8 cellular contexts compared by ENCODE assay signal in the genomic region with DNA sequence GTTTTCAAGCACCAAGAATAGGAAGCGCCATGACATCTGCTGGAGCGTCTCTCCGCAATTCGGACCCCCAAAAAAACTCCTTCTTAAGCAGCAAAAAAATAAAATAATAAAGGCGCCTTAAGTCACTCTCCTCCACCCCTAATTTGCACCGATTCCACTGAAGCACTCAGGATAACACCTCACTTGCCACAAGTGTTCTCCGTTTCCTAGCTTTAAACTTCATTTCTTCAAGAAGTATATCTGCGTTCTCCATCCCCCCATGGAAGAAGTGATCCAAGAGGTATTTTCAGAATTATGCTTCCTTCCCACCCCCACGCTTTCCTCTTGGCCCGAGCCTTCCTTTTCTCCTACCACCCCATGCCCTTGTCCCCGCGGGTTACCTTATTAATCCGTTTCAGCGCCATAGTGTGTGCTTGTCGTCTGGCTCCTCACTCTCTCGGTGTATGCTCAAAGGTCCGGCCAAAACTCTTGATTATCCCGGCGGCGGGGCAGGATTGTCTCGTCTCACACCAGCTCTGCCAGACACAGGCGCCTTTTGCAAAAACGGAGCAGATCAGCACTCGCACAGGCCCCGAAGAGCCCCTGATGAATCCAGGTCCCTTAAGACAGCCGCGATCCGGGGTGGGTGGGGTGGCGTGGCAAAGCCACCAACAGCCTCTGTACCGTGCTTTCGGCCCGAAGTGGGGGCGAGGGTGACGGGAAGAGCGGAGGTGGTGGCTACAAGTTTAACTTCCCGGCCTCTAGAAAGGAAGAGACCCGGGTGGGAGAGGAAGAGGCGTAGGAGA. TPM values are rescaled to one million over a fixed set of nuclear protein-coding genes. Genes with fewer than 3 reads are reported as not detected.
DNase-seq lines count a peak whose midpoint lies in the region; ATAC-seq and TF ChIP-seq lines count a peak whose summit lies in the region.

No MANE protein-coding gene starts in this region.

- H3K9ac ChIP-seq in Karpas-422 (ENCODE audit: low read length): peak overlapping the region; percentile 97

- peak overlapping the region; percentile 67 for H3K4me2 ChIP-seq in DOHH2 (ENCODE audit: low read length)
- peak overlapping the region; percentile 83 for H3K4me2 ChIP-seq in Karpas-422 (ENCODE audit: low read depth, low read length, poor library complexity, severe bottlenecking)

- H3F3A ChIP-seq in DOHH2 (ENCODE audit: control insufficient read depth, insufficient read depth): 0 out of 2 replicates have a peak, but pooled peaks cover 2% of the 10 kb centered on the region

- no peak for ATAC-seq in HG03196 (IDR thresholded peaks at IDR 0.05; ENCODE audit: unreplicated experiment)

- H4K20me1 ChIP-seq in DOHH2 (ENCODE audit: control insufficient read depth, insufficient read depth, low read depth, low read length): peaks cover 38% of the 10 kb centered on the region
- peaks cover 44% of the 10 kb centered on the region for H4K20me1 ChIP-seq in Karpas-422 (ENCODE audit: insufficient read depth, low read depth, low read length)

- H3K27me3 ChIP-seq in DOHH2 (ENCODE audit: control insufficient read depth, low read length): no peaks in the 10 kb centered on the region
- H3K27me3 ChIP-seq in Karpas-422 (ENCODE audit: low read length): no peaks in the 10 kb centered on the region

- DNase-seq in Karpas-422 (no peak), epithelial cell of prostate (ENCODE audit: low read depth, low spot score) (no peak), putamen (ENCODE audit: low spot score) (peak; percentile 8), NCI-H446 treated with DMSO at 0.1 percent for 48 hours (lab: John Stamatoyannopoulos, UW) (no peak), NCI-H524 treated with DMSO at 0.1 percent for 48 hours (lab: John Stamatoyannopoulos, UW) (no peak), NCI-H2196 treated with DMSO at 0.1 percent for 48 hours (lab: John Stamatoyannopoulos, UW; ENCODE audit: unreplicated experiment) (no peak)

- H3K36me3 ChIP-seq in DOHH2 (ENCODE audit: control insufficient read depth, low read length) (peaks cover 62% of the 10 kb centered on the region), Karpas-422 (ENCODE audit: insufficient read depth, low read length) (peaks cover 43% of the 10 kb centered on the region)

- peaks cover 53% of the 10 kb centered on the region for H3K4me1 ChIP-seq in DOHH2 (ENCODE audit: control insufficient read depth, low read length)
- peaks cover 49% of the 10 kb centered on the region for H3K4me1 ChIP-seq in Karpas-422 (ENCODE audit: low read length)

- no peak overlapping the region for H2AFZ ChIP-seq in Karpas-422 (ENCODE audit: low read length)

- H3K9me2 ChIP-seq in DOHH2 (replicated peaks; ENCODE audit: control insufficient read depth, low read length) (no peaks in the 10 kb centered on the region), Karpas-422 (replicated peaks; ENCODE audit: insufficient read depth, low read length) (no peaks in the 10 kb centered on the region)

- peak overlapping the region; percentile 94 for H3K4me3 ChIP-seq in DOHH2 (ENCODE audit: low read length)
- H3K4me3 ChIP-seq in Karpas-422 (ENCODE audit: low read length): peak overlapping the region; percentile 93

- H3K9me3 ChIP-seq in DOHH2 (ENCODE audit: control insufficient read depth, insufficient read depth, low read length) (no peaks in the 10 kb centered on the region), Karpas-422 (ENCODE audit: low read length) (no peaks in the 10 kb centered on the region)

- H3K79me2 ChIP-seq in DOHH2 (ENCODE audit: control insufficient read depth, low read length): peaks cover 91% of the 10 kb centered on the region
- peaks cover 88% of the 10 kb centered on the region for H3K79me2 ChIP-seq in Karpas-422 (ENCODE audit: low read length)

- TF ChIP-seq CTCF in DOHH2 (IDR thresholded peaks at IDR 0.05; ENCODE audit: low read depth, low read length, poor library complexity, severe bottlenecking): no peak

- H3K27ac ChIP-seq in DOHH2 (ENCODE audit: low read depth, low read length) (peak overlapping the region; percentile 91), Karpas-422 (ENCODE audit: low read length) (peak overlapping the region; percentile 94), epithelial cell of prostate (peak overlapping the region; percentile 100)

RNA-seq across cellular contexts. Expression of gene UBE2D3, which starts 1.1 kb away (rescaled TPM):
- 538 and 600 TPM in 2 replicates for total RNA-seq in Karpas-422 (2014; rRNA removed; shearing (Covaris generic); ENCODE audit: low replicate concordance)

RNA-seq across cellular contexts. Expression of gene CISD2, which starts 42.5 kb away (rescaled TPM):
- 53.8 and 70.3 TPM in 2 replicates for total RNA-seq in Karpas-422 (2014; rRNA removed; shearing (Covaris generic); ENCODE audit: low replicate concordance)
